ENCODE assay signal across 1 cellular context in the genomic region with DNA sequence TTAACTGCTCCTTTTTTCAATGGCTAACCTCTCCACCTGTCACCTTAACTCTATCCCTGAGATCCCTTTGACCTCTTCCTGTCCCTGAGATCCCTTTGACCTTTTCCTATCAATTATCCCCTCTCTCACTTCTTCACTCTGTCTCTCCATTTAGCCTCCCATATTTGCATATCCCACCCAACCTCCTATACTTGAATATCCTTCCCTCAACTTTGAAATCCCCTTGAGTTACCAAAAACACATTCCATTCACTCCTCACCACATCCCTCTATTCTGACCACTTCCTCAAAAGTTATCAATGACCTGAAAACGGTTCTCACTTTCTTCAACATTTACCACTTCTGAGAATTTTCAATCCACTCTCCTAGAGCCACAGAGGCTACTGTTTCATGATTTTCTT.
TF ChIP-seq lines count a peak whose summit lies in the region.

No MANE protein-coding gene starts in this region.

TF ChIP-seq in GM12878, 131 proteins besides CTCF, POLR2A, EP300 and RAD21 (continued from another document):
- TF ChIP-seq CBX5 (IDR thresholded peaks at IDR 0.05; ENCODE audit: low read depth) = no peak
- no peak; the same call in 1 of the 2 replicates for TF ChIP-seq BCL11A (IDR thresholded peaks at IDR 0.05; ENCODE audit: low read depth, low read length)
- no peak for TF ChIP-seq MYB (IDR thresholded peaks at IDR 0.05; ENCODE audit: borderline replicate concordance, low read depth, low read length)
- no peak for TF ChIP-seq STAT3 (IDR thresholded peaks at IDR 0.05; ENCODE audit: low read depth, low read length)
- TF ChIP-seq BACH1 (IDR thresholded peaks at IDR 0.05; ENCODE audit: borderline replicate concordance) = no peak
- TF ChIP-seq STAT1 (conservative IDR thresholded peaks at IDR 0.05) = no peak
- TF ChIP-seq, protein P1, sequence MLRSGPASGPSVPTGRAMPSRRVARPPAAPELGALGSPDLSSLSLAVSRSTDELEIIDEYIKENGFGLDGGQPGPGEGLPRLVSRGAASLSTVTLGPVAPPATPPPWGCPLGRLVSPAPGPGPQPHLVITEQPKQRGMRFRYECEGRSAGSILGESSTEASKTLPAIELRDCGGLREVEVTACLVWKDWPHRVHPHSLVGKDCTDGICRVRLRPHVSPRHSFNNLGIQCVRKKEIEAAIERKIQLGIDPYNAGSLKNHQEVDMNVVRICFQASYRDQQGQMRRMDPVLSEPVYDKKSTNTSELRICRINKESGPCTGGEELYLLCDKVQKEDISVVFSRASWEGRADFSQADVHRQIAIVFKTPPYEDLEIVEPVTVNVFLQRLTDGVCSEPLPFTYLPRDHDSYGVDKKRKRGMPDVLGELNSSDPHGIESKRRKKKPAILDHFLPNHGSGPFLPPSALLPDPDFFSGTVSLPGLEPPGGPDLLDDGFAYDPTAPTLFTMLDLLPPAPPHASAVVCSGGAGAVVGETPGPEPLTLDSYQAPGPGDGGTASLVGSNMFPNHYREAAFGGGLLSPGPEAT (IDR thresholded peaks at IDR 0.05; ENCODE audit: low read depth) = peak; percentile 91
- no peak for TF ChIP-seq ESRRA (IDR thresholded peaks at IDR 0.05; ENCODE audit: low read length)
- no peak for TF ChIP-seq CHD2 (IDR thresholded peaks at IDR 0.05; ENCODE audit: borderline replicate concordance, low read depth, low read length)
- TF ChIP-seq, protein P2, sequence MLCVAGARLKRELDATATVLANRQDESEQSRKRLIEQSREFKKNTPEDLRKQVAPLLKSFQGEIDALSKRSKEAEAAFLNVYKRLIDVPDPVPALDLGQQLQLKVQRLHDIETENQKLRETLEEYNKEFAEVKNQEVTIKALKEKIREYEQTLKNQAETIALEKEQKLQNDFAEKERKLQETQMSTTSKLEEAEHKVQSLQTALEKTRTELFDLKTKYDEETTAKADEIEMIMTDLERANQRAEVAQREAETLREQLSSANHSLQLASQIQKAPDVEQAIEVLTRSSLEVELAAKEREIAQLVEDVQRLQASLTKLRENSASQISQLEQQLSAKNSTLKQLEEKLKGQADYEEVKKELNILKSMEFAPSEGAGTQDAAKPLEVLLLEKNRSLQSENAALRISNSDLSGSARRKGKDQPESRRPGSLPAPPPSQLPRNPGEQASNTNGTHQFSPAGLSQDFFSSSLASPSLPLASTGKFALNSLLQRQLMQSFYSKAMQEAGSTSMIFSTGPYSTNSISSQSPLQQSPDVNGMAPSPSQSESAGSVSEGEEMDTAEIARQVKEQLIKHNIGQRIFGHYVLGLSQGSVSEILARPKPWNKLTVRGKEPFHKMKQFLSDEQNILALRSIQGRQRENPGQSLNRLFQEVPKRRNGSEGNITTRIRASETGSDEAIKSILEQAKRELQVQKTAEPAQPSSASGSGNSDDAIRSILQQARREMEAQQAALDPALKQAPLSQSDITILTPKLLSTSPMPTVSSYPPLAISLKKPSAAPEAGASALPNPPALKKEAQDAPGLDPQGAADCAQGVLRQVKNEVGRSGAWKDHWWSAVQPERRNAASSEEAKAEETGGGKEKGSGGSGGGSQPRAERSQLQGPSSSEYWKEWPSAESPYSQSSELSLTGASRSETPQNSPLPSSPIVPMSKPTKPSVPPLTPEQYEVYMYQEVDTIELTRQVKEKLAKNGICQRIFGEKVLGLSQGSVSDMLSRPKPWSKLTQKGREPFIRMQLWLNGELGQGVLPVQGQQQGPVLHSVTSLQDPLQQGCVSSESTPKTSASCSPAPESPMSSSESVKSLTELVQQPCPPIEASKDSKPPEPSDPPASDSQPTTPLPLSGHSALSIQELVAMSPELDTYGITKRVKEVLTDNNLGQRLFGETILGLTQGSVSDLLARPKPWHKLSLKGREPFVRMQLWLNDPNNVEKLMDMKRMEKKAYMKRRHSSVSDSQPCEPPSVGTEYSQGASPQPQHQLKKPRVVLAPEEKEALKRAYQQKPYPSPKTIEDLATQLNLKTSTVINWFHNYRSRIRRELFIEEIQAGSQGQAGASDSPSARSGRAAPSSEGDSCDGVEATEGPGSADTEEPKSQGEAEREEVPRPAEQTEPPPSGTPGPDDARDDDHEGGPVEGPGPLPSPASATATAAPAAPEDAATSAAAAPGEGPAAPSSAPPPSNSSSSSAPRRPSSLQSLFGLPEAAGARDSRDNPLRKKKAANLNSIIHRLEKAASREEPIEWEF (IDR thresholded peaks at IDR 0.05; ENCODE audit: insufficient replicate concordance, low read depth, low read length) = peak; percentile 50
- no peak for TF ChIP-seq ASH2L (IDR thresholded peaks at IDR 0.05; ENCODE audit: borderline replicate concordance, low read depth)
- TF ChIP-seq, protein P3, sequence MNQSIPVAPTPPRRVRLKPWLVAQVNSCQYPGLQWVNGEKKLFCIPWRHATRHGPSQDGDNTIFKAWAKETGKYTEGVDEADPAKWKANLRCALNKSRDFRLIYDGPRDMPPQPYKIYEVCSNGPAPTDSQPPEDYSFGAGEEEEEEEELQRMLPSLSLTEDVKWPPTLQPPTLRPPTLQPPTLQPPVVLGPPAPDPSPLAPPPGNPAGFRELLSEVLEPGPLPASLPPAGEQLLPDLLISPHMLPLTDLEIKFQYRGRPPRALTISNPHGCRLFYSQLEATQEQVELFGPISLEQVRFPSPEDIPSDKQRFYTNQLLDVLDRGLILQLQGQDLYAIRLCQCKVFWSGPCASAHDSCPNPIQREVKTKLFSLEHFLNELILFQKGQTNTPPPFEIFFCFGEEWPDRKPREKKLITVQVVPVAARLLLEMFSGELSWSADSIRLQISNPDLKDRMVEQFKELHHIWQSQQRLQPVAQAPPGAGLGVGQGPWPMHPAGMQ (IDR thresholded peaks at IDR 0.05; ENCODE audit: borderline replicate concordance) = no peak
- TF ChIP-seq, protein P4, sequence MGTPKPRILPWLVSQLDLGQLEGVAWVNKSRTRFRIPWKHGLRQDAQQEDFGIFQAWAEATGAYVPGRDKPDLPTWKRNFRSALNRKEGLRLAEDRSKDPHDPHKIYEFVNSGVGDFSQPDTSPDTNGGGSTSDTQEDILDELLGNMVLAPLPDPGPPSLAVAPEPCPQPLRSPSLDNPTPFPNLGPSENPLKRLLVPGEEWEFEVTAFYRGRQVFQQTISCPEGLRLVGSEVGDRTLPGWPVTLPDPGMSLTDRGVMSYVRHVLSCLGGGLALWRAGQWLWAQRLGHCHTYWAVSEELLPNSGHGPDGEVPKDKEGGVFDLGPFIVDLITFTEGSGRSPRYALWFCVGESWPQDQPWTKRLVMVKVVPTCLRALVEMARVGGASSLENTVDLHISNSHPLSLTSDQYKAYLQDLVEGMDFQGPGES (IDR thresholded peaks at IDR 0.05) = no peak
TF ChIP-seq in GM12878: peak in this region for 21.
